8 cellular contexts compared by ENCODE assay signal in genomic region chr13:27171244-27171829, GRCh38. TPM values are rescaled to one million over a fixed set of nuclear protein-coding genes. Genes with fewer than 3 reads are reported as not detected.
DNase-seq lines count a peak whose midpoint lies in the region; ATAC-seq and TF ChIP-seq lines count a peak whose summit lies in the region.

Gene USP12, minus strand, starts transcription at chr13:27171811. Its CDS starts 172 bp downstream, at chr13:27171639.

- H3K27ac ChIP-seq in OCI-LY3 (ENCODE audit: low read length), result peak within 1 kb of the TSS; percentile 74
- H3K27ac ChIP-seq in right atrium auricular region, result peak within 1 kb of the TSS; percentile 95
- peak within 1 kb of the TSS; percentile 96 to 99 (median 98) for H3K27ac ChIP-seq in sigmoid colon

- DNase-seq in NCI-H345 (lab: John Stamatoyannopoulos, UW) (peak; percentile 27), NCI-H345 treated with DMSO at 0.1 percent for 48 hours (lab: John Stamatoyannopoulos, UW; ENCODE audit: unreplicated experiment) (no peak), right atrium auricular region (ENCODE audit: low spot score) (no peak), sigmoid colon (no peak), HPDE6-E6E7 (ENCODE audit: extremely low spot score) (no peak)
- DNase-seq in activated naive CD8-positive, alpha-beta T cell treated with anti-CD3 and anti-CD28 coated beads for 36 hours, result peak; percentile 48

- TF ChIP-seq POLR2A in sigmoid colon (IDR thresholded peaks at IDR 0.05), result no peak

- peak within 1 kb of the TSS; percentile 82 for H3K9ac ChIP-seq in OCI-LY3 (ENCODE audit: low read length)

- intact Hi-C loops in sigmoid colon (cut with DNase I), result loop anchor here (1.0 to 2.0 kb wide), 2 partner anchors 80 to 187 kb away; partner anchors contain the start of gene RPL21

- no peak for TF ChIP-seq EP300 in sigmoid colon (IDR thresholded peaks at IDR 0.05)

- no peaks in the 10 kb centered on the region for H3K9me3 Mint-ChIP-seq in activated naive CD8-positive, alpha-beta T cell treated with anti-CD3 and anti-CD28 coated beads for 36 hours

- H3K4me3 Mint-ChIP-seq in activated naive CD8-positive, alpha-beta T cell treated with anti-CD3 and anti-CD28 coated beads for 36 hours, result peak within 1 kb of the TSS; percentile 98

- H3K79me2 ChIP-seq in OCI-LY3 (ENCODE audit: low read length), result peaks cover 56% of the 10 kb centered on the region

- no peaks in the 10 kb centered on the region for H3K9me3 ChIP-seq in OCI-LY3 (ENCODE audit: insufficient read depth, low read length)
- H3K9me3 ChIP-seq in right atrium auricular region, result no peaks in the 10 kb centered on the region
- no peaks in the 10 kb centered on the region for H3K9me3 ChIP-seq in sigmoid colon

- TF ChIP-seq CTCF in OCI-LY3 (IDR thresholded peaks at IDR 0.05; ENCODE audit: low read depth, low read length) (peak; percentile 11; the same call in 1 of the 2 replicates), right atrium auricular region (IDR thresholded peaks at IDR 0.05) (peak in 1 of 2 donors; percentile 42), sigmoid colon (IDR thresholded peaks at IDR 0.05) (no peak)

- H3K36me3 Mint-ChIP-seq in activated naive CD8-positive, alpha-beta T cell treated with anti-CD3 and anti-CD28 coated beads for 36 hours, result peaks cover 3% of the 10 kb centered on the region

- no peaks in the 10 kb centered on the region for H3K27me3 Mint-ChIP-seq in activated naive CD8-positive, alpha-beta T cell treated with anti-CD3 and anti-CD28 coated beads for 36 hours

- peaks cover 38% of the 10 kb centered on the region for H4K20me1 ChIP-seq in OCI-LY3 (ENCODE audit: insufficient read depth, low read length)

- H3K4me3 ChIP-seq in OCI-LY3 (ENCODE audit: low read length) (peak within 1 kb of the TSS; percentile 87), right atrium auricular region (peak within 1 kb of the TSS; percentile 74 to 78), sigmoid colon (peak within 1 kb of the TSS; percentile 71 to 95 (median 92))

- H2AFZ ChIP-seq in OCI-LY3 (ENCODE audit: low read depth, low read length), result peak within 1 kb of the TSS; percentile 44

- H3K36me3 ChIP-seq in OCI-LY3 (replicated peaks; ENCODE audit: low read depth, low read length), result peaks cover 7% of the 10 kb centered on the region
- no peaks in the 10 kb centered on the region for H3K36me3 ChIP-seq in right atrium auricular region
- H3K36me3 ChIP-seq in sigmoid colon, result no peaks in the 10 kb centered on the region

- H3K27me3 ChIP-seq in OCI-LY3 (ENCODE audit: low read depth, low read length), result no peaks in the 10 kb centered on the region
- no peaks in the 10 kb centered on the region for H3K27me3 ChIP-seq in right atrium auricular region
- H3K27me3 ChIP-seq in sigmoid colon, result no peaks in the 10 kb centered on the region

- peaks cover 51% of the 10 kb centered on the region for H3K4me1 ChIP-seq in OCI-LY3 (ENCODE audit: low read length)
- H3K4me1 ChIP-seq in right atrium auricular region, result peaks cover 0 to 44% of the 10 kb centered on the region in 2 donors
- H3K4me1 ChIP-seq in sigmoid colon, result peaks cover 0 to 49% (median 44%) of the 10 kb centered on the region in 4 donors

- 0 to 1% methylated on average over 88 of the region's 88 CpGs for WGBS in sigmoid colon, 2 donors

- peak; percentile 27 for ATAC-seq in HG02588 (IDR thresholded peaks at IDR 0.05; ENCODE audit: unreplicated experiment)

- peak within 1 kb of the TSS; percentile 85 for H3K4me2 ChIP-seq in OCI-LY3 (ENCODE audit: low read length)

- peaks cover 51% of the 10 kb centered on the region for H3K4me1 Mint-ChIP-seq in activated naive CD8-positive, alpha-beta T cell treated with anti-CD3 and anti-CD28 coated beads for 36 hours

- H3K27ac Mint-ChIP-seq in activated naive CD8-positive, alpha-beta T cell treated with anti-CD3 and anti-CD28 coated beads for 36 hours, result peak within 1 kb of the TSS; percentile 99

RNA-seq across cellular contexts. Expression of gene USP12, which starts in this region (rescaled TPM):
- 10 to 100 TPM; 48.4 to 48.9 TPM for total RNA-seq in activated naive CD8-positive, alpha-beta T cell treated with anti-CD3 and anti-CD28 coated beads for 36 hours
- total RNA-seq in right atrium auricular region (10 to 100 TPM; 11.6 to 23.0 TPM), sigmoid colon (10 to 100 TPM; 69.5 to 91.3 (median 80.9) TPM)
- 10 to 100 TPM; 20.3 to 36.1 (median 29.4) TPM for polyA plus RNA-seq in sigmoid colon

Comparison
In these comparisons a context has a peak if more than half of its experiments do, and no peak if none do; other contexts are left out.
1. DNase-seq: peak in NCI-H345 (single experiment) and activated naive CD8-positive, alpha-beta T cell treated with anti-CD3 and anti-CD28 coated beads for 36 hours (single experiment); none in NCI-H345 treated with DMSO at 0.1 percent for 48 hours (single experiment), right atrium auricular region (single experiment), sigmoid colon (single experiment) and HPDE6-E6E7 (single experiment).
2. Peak in every context shown above with its lines, with median percentiles within 50 percentile points of each other: H3K27ac ChIP-seq and H3K4me3 ChIP-seq.